Comparison of ENCODE assay signal across 21 cellular contexts in the genomic region with DNA sequence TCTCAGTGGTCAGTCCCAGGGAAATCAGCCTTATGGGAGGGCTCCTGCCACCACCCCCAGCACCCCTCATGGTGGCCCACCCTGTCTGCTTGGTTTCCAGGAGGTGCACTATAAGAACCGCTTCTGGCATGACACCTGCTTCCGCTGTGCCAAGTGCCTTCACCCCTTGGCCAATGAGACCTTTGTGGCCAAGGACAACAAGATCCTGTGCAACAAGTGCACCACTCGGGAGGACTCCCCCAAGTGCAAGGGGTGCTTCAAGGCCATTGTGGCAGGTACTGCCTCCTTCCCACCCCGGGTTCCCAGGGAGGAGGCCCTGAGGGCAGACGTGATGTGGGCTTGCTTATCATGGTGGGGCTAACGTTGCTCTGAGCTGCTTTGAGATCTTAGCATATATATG.
"Had no signal": no experiment of that assay in that cellular context is flagged by ENCODE, and none has a peak within 500 bp of the region (broad histone marks: within the 10 kb centered on the region; RNA-seq: fewer than 3 reads in every experiment).

No MANE protein-coding gene starts in this region.

- H3K9me3 Mint-ChIP-seq: activated B cell treated with CpG ODN at 0.5 μM for 24 hours; activated CD4-positive, alpha-beta memory T cell treated with anti-CD3 and anti-CD28 coated beads, Interleukin-2, amount 10 ng/mL, durations not matched to agents 7 days and 5 days; activated naive CD8-positive, alpha-beta T cell treated with anti-CD3 and anti-CD28 coated beads, Interleukin-2, amount 10 ng/mL, durations not matched to agents 7 days and 5 days; activated T-helper 2 cell treated with anti-CD3 and anti-CD28 coated beads, Interferon-gamma antibody, Interleukin-2, Interleukin-4, amounts not matched to agents 10 μg/mL and 5 μg/mL and 100 μg/mL, durations not matched to agents 14 hours and 24 hours and 36 hours; central memory CD8-positive, alpha-beta T cell; naive B cell; neural crest cell; stimulated activated effector memory CD8-positive, alpha-beta T cell treated with anti-CD3 and anti-CD28 coated beads, Interleukin-12 subunit alpha, Interleukin-12 subunit beta, amount 100 ng/mL, for 72 hours; T-helper 2 cell treated with Interferon-gamma antibody and Interleukin-4, amounts not matched to agents 5 μg/mL and 100 μg/mL, for 36 hours; type B pancreatic cell had no signal

- H3K27ac Mint-ChIP-seq: activated B cell treated with CpG ODN at 0.5 μM for 24 hours; activated CD4-positive, alpha-beta memory T cell treated with anti-CD3 and anti-CD28 coated beads, Interleukin-2, amount 10 ng/mL, durations not matched to agents 7 days and 5 days; activated naive CD8-positive, alpha-beta T cell treated with anti-CD3 and anti-CD28 coated beads, Interleukin-2, amount 10 ng/mL, durations not matched to agents 7 days and 5 days; activated T-helper 2 cell treated with anti-CD3 and anti-CD28 coated beads, Interferon-gamma antibody, Interleukin-2, Interleukin-4, amounts not matched to agents 10 μg/mL and 5 μg/mL and 100 μg/mL, durations not matched to agents 14 hours and 24 hours and 36 hours; progenitor cell of endocrine pancreas; stimulated activated effector memory CD8-positive, alpha-beta T cell treated with anti-CD3 and anti-CD28 coated beads, Interleukin-12 subunit alpha, Interleukin-12 subunit beta, amount 100 ng/mL, for 72 hours; T-helper 2 cell treated with Interferon-gamma antibody and Interleukin-4, amounts not matched to agents 5 μg/mL and 100 μg/mL, for 36 hours; type B pancreatic cell had no signal

- H3K27me3 Mint-ChIP-seq: activated B cell treated with CpG ODN at 0.5 μM for 24 hours; activated CD4-positive, alpha-beta memory T cell treated with anti-CD3 and anti-CD28 coated beads, Interleukin-2, amount 10 ng/mL, durations not matched to agents 7 days and 5 days; activated naive CD8-positive, alpha-beta T cell treated with anti-CD3 and anti-CD28 coated beads, Interleukin-2, amount 10 ng/mL, durations not matched to agents 7 days and 5 days; central memory CD8-positive, alpha-beta T cell; progenitor cell of endocrine pancreas; type B pancreatic cell had no signal

- H3K9me3 ChIP-seq: right lobe of liver had no signal

- ATAC-seq: left lobe of liver; right lobe of liver; stimulated activated effector memory CD8-positive, alpha-beta T cell treated with anti-CD3 and anti-CD28 coated beads, Interleukin-12 subunit alpha, Interleukin-12 subunit beta, amount 100 ng/mL, for 72 hours had no signal

- H3K36me3 ChIP-seq: right lobe of liver had no signal

- H3K27ac ChIP-seq: right lobe of liver had no signal

- H3K27me3 ChIP-seq: right lobe of liver had no signal

- DNase-seq: activated B cell treated with CpG ODN at 0.5 μM for 24 hours; activated CD4-positive, alpha-beta memory T cell treated with anti-CD3 and anti-CD28 coated beads, Interleukin-2, amount 10 ng/mL, durations not matched to agents 7 days and 5 days; activated CD4-positive, alpha-beta T cell treated with anti-CD3 and anti-CD28 coated beads for 4 hours; activated naive CD4-positive, alpha-beta T cell treated with Interleukin-2 at 50 U/mL for 16 hours; activated naive CD8-positive, alpha-beta T cell treated with anti-CD3 and anti-CD28 coated beads, Interleukin-2, amount 10 ng/mL, durations not matched to agents 7 days and 5 days; activated T-cell treated with anti-CD3 and anti-CD28 coated beads, Interleukin-2, amount 50 U/mL, for 1 hour; aorta; cortex of kidney; mammary epithelial cell; naive B cell; right lobe of liver; stimulated activated CD4-positive, alpha-beta T cell treated with anti-CD3 and anti-CD28 coated beads, Interleukin-4, amount 100 ng/mL, for 24 hours; SW 1271 had no signal

- H3K4me3 ChIP-seq: right lobe of liver had no signal

- H3K36me3 Mint-ChIP-seq: activated naive CD8-positive, alpha-beta T cell treated with anti-CD3 and anti-CD28 coated beads, Interleukin-2, amount 10 ng/mL, durations not matched to agents 7 days and 5 days; naive B cell; type B pancreatic cell had no signal

- H3K4me3 Mint-ChIP-seq: activated B cell treated with CpG ODN at 0.5 μM for 24 hours; activated CD4-positive, alpha-beta memory T cell treated with anti-CD3 and anti-CD28 coated beads, Interleukin-2, amount 10 ng/mL, durations not matched to agents 7 days and 5 days; activated naive CD8-positive, alpha-beta T cell treated with anti-CD3 and anti-CD28 coated beads, Interleukin-2, amount 10 ng/mL, durations not matched to agents 7 days and 5 days; central memory CD8-positive, alpha-beta T cell; naive B cell; neural crest cell; stimulated activated effector memory CD8-positive, alpha-beta T cell treated with anti-CD3 and anti-CD28 coated beads, Interleukin-12 subunit alpha, Interleukin-12 subunit beta, amount 100 ng/mL, for 72 hours; T-helper 2 cell treated with Interferon-gamma antibody and Interleukin-4, amounts not matched to agents 5 μg/mL and 100 μg/mL, for 36 hours; type B pancreatic cell had no signal
